ENCODE assay signal across 8 cellular contexts in the genomic region with DNA sequence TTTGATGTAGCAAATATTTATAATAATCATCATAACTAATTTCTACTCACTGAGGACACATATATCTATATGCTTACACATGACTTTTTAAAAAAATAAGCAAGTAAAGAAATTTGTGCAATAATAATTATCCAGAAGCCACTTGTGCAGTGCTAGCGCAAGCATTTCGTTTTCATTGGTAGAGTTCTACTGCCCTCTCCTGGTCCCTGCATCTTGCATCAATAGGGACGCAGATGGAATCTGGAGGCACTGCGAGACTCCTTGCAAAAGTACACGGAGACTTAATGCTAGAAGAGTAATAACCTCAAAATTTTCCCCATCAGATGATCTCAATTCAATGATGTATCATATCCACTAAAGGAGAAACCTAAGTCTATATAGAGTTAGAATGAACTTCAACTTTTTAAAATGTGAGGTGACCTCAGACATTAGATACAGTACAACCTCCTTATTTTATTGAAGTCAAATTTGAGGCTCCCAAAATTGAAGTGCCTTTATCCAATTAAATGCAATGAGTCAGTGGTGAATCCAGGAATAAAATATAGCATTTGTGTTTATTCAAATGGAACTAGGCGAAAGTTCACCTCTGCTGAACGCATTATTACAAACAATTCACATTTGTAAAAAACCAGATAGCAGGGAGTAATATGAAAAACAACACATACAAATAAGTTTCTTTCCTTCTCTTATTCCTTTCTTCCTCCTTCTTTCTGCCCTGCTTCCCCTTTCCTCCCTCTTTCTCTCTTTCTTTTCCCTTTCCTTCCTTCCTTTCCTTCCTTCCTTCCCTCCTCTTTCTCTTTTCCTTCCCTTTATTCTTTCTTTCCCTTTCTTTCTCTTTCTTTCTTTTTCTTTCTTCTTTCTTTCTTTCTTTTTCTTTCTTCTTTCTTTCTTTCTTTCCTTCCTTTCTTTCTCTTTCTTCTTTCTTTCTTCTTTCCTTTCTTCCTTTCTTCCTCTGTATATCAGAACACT.
DNase-seq lines count a peak whose midpoint lies in the region; ATAC-seq and TF ChIP-seq lines count a peak whose summit lies in the region.

No MANE protein-coding gene starts in this region.

- no peaks in the 10 kb centered on the region for H3K4me1 ChIP-seq in aorta (ENCODE audit: control insufficient read depth in 1 of 2, insufficient read depth in 2 of 2, low read length in 2 of 2)

- WGBS in aorta, 2 donors: 19 to 20% methylated on average over 7 of the region's 7 CpGs

- H3K36me3 ChIP-seq in aorta (ENCODE audit: control insufficient read depth in 1 of 2, insufficient read depth in 2 of 2, low read length in 1 of 2): no peaks in the 10 kb centered on the region

- H3K4me1 Mint-ChIP-seq in nephron progenitor cell: no peaks in the 10 kb centered on the region

- peak; percentile 88 for ATAC-seq in GM19452 (IDR thresholded peaks at IDR 0.05; ENCODE audit: unreplicated experiment)
- peak; percentile 88 for ATAC-seq in HG03558 (IDR thresholded peaks at IDR 0.05; ENCODE audit: extremely low read depth, unreplicated experiment)
- ATAC-seq in aorta (ENCODE audit: low FRiP score): peak; percentile 89

- peak; percentile 44 for DNase-seq in DMS114 treated with DMSO at 0.1 percent for 48 hours (lab: John Stamatoyannopoulos, UW; ENCODE audit: unreplicated experiment)
- peak; percentile 59 for DNase-seq in NCI-H748 treated with DMSO at 0.1 percent for 48 hours (lab: John Stamatoyannopoulos, UW)
- DNase-seq in activated CD8-positive, alpha-beta memory T cell treated with anti-CD3 and anti-CD28 coated beads for 24 hours: peak; percentile 57
- peak; percentile 91 for DNase-seq in fibroblast of mammary gland (ENCODE audit: low read depth)
- DNase-seq in nephron progenitor cell: peak; percentile 63
- DNase-seq in aorta: peak in 1 of 2 donors; percentile 61

- H3K4me3 Mint-ChIP-seq in nephron progenitor cell: no peak overlapping the region

- no peaks in the 10 kb centered on the region for H3K9me3 Mint-ChIP-seq in nephron progenitor cell

- intact Hi-C loops in aorta (cut with DNase I): loop anchor here (5.0 to 10.0 kb wide), 4 partner anchors 150 to 1528 kb away; a partner anchor contains a TSS

- H3K27ac Mint-ChIP-seq in nephron progenitor cell: no peak overlapping the region

- no peaks in the 10 kb centered on the region for H3K27me3 ChIP-seq in aorta (ENCODE audit: control insufficient read depth in 1 of 2, insufficient read depth in 2 of 2, low read length in 1 of 2)

- TF ChIP-seq CTCF in fibroblast of mammary gland (conservative IDR thresholded peaks at IDR 0.05; ENCODE audit: control insufficient read depth, insufficient read depth, low read depth, low read length) (peak; percentile 96), nephron progenitor cell (IDR thresholded peaks at IDR 0.05) (peak; percentile 85)

- no peaks in the 10 kb centered on the region for H3K36me3 Mint-ChIP-seq in nephron progenitor cell (ENCODE audit: low read depth)

- no peaks in the 10 kb centered on the region for H3K27me3 Mint-ChIP-seq in nephron progenitor cell (ENCODE audit: low read depth, poor library complexity)

- no peak overlapping the region for H3K27ac ChIP-seq in aorta (ENCODE audit: low read depth in 1 of 2, low read length in 2 of 2)

- no peaks in the 10 kb centered on the region for H3K9me3 ChIP-seq in aorta (ENCODE audit: control insufficient read depth, low read length)

- H3K4me3 ChIP-seq in fibroblast of mammary gland (ENCODE audit: control insufficient read depth, low read depth, low read length) (no peak overlapping the region), aorta (ENCODE audit: low read length in 2 of 2) (no peak overlapping the region)
